ENCODE assay signal across 11 cellular contexts in genomic region chr7:117011419-117012260, GRCh38. TPM values are rescaled to one million over a fixed set of nuclear protein-coding genes. Genes with fewer than 3 reads are reported as not detected.
DNase-seq lines count a peak whose midpoint lies in the region; ATAC-seq and TF ChIP-seq lines count a peak whose summit lies in the region.
"Had no signal": no experiment of that assay in that cellular context is flagged by ENCODE, and none has a peak within 500 bp of the region (broad histone marks: within the 10 kb centered on the region; RNA-seq: fewer than 3 reads in every experiment).

No MANE protein-coding gene starts in this region.

- peak overlapping the region in 1 of 6 donors; percentile 3 for H3K27ac Mint-ChIP-seq in naive B cell

- H3K36me3 ChIP-seq in A673 (ENCODE audit: insufficient read depth, low read length, poor library complexity, severe bottlenecking) = no peaks in the 10 kb centered on the region
- H3K36me3 ChIP-seq: adrenal gland, SJSA1 had no signal

- H3K27me3 ChIP-seq in A673 (replicated peaks; ENCODE audit: insufficient read depth, low read depth, low read length, poor library complexity) = no peaks in the 10 kb centered on the region
- H3K27me3 ChIP-seq: adrenal gland, SJSA1 had no signal

- POLR2A ChIA-PET in A673 (lab: Charles Lee; ENCODE audit: low non-redundant PET) = no interaction called here

- no peak overlapping the region for H3K4me3 ChIP-seq in A673 (ENCODE audit: low read depth, low read length, poor library complexity, severe bottlenecking)
- H3K4me3 ChIP-seq: adrenal gland, SJSA1 had no signal

- DNase-seq in NOMO-1 treated with DMSO at 0.1 percent for 48 hours (lab: John Stamatoyannopoulos, UW; ENCODE audit: unreplicated experiment) (peak; percentile 21), NOMO-1 treated with dmso at 0.1 percent for 144 hours (lab: John Stamatoyannopoulos, UW; ENCODE audit: unreplicated experiment) (no peak), naive B cell (peak; percentile 8), NCI-H748 (lab: John Stamatoyannopoulos, UW; ENCODE audit: unreplicated experiment) (no peak), A673 (ENCODE audit: low spot score) (no peak)
- DNase-seq in stimulated activated CD4-positive, alpha-beta T cell treated with anti-CD3 and anti-CD28 coated beads, Interleukin-4, amount 100 ng/mL, for 4 hours = no peak
- DNase-seq: adrenal gland, hypothalamus had no signal

- peak overlapping the region in 1 of 8 donors; percentile 22 for H3K4me3 Mint-ChIP-seq in naive B cell

- H3K9me3 ChIP-seq in A673 (ENCODE audit: low read depth, low read length, poor library complexity, severe bottlenecking) = no peaks in the 10 kb centered on the region
- H3K9me3 ChIP-seq: adrenal gland, SJSA1 had no signal

- intact Hi-C loops in A673 (cut with micrococcal nuclease; ENCODE audit: unreplicated experiment) = no loop called here

- no peak overlapping the region for H3K27ac ChIP-seq in A673 (ENCODE audit: low read depth, low read length, poor library complexity, severe bottlenecking)
- H3K27ac ChIP-seq: adrenal gland, SJSA1 had no signal

- peaks cover 0 to 12% (median 12%) of the 10 kb centered on the region in 3 donors for H3K27me3 Mint-ChIP-seq in naive B cell

- peaks cover 22 to 31% (median 29%) of the 10 kb centered on the region in 3 donors for H3K4me1 Mint-ChIP-seq in naive B cell

- peaks cover 27% of the 10 kb centered on the region for H3K4me1 ChIP-seq in A673 (ENCODE audit: insufficient read depth, low read length, poor library complexity, severe bottlenecking)

- ATAC-seq in GM21576 (IDR thresholded peaks at IDR 0.05; ENCODE audit: unreplicated experiment) (peak; percentile 76), HG03442 (IDR thresholded peaks at IDR 0.05; ENCODE audit: unreplicated experiment) (peak; percentile 71), naive B cell (ENCODE audit: low read depth in 2 of 2) (peak; percentile 73 to 77)

- CTCF ChIA-PET in A673 (lab: Charles Lee) = no interaction called here

- H3K36me3 Mint-ChIP-seq in naive B cell = no peaks in the 10 kb centered on the region

- no peaks in the 10 kb centered on the region for H3K9me3 Mint-ChIP-seq in naive B cell

- no TSS peak for BruUV-seq in A673 (replicated peaks; lab: Mats Ljungman, UMichigan)

- TF ChIP-seq CTCF in A673 (conservative IDR thresholded peaks at IDR 0.05; ENCODE audit: low read depth, low read length) = no peak

RNA-seq across cellular contexts. Expression of gene ST7, which starts 58.3 kb away (rescaled TPM):
- polyA plus RNA-seq in naive B cell (ENCODE audit: low read depth in 6 of 6) = 1 to 10 TPM in 1 of 6 donors, under 1 TPM in 4, not detected in 1; 0.49 to 3.7 (median 0.63) TPM
- total RNA-seq in A673 (2021) = 19.7 and 24.3 TPM in 2 replicates

Comparison
In these comparisons a context has a peak if more than half of its experiments do, and no peak if none do; other contexts are left out.
1. DNase-seq: peak in NOMO-1 treated with DMSO at 0.1 percent for 48 hours (single experiment) and naive B cell (single experiment); none in NOMO-1 treated with dmso at 0.1 percent for 144 hours (single experiment), NCI-H748 (single experiment), stimulated activated CD4-positive, alpha-beta T cell treated with anti-CD3 and anti-CD28 coated beads, Interleukin-4, amount 100 ng/mL, for 4 hours (0 of 2) and A673 (single experiment).
2. Peak in every context shown above with its lines, with median percentiles within 50 percentile points of each other: ATAC-seq.